ENCODE assay signal across 8 cellular contexts in the genomic region with DNA sequence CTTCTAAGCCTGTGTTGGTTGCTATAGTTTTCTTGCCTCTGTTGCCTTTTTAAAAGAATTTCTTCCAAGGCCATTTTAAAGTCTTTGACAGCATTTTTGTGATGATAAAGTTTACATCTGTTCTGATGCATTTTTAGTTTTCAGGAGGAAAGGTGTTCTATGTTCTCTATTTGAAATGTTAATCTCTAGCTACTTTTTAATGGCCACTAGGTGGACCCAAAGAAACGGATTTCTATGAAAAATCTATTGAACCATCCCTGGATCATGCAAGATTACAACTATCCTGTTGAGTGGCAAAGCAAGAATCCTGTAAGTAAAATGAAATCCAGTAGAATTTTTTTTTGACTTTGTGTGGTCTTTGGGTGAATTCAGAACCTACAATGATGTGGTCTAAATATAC.
A peak's percentile ranks its signal among the peaks of the same experiment; 100 is the strongest.
DNase-seq lines count a peak whose midpoint lies in the region; ATAC-seq and TF ChIP-seq lines count a peak whose summit lies in the region.

No MANE protein-coding gene starts in this region.

- no peaks in the 10 kb centered on the region for H3K4me1 ChIP-seq in gastrocnemius medialis

- H3K9me3 ChIP-seq in gastrocnemius medialis, result no peaks in the 10 kb centered on the region

- no peak overlapping the region for H3K27ac ChIP-seq in gastrocnemius medialis

- TF ChIP-seq CTCF in WI38 (IDR thresholded peaks at IDR 0.05; ENCODE audit: low read depth, low read length) (peak; percentile 24; the same call in 1 of the 2 replicates), gastrocnemius medialis (IDR thresholded peaks at IDR 0.05 in 4 of 5, conservative IDR thresholded peaks at IDR 0.05 in 1 of 5) (peak in 1 of 5 experiments; percentile 32)

- DNase-seq in D341Med (ENCODE audit: low spot score) (peak; percentile 33), kidney tubule cell (ENCODE audit: low spot score) (peak; percentile 23), gastrocnemius medialis (no peak), putamen (ENCODE audit: low spot score) (no peak)
- DNase-seq in central memory CD4-positive, alpha-beta T cell, result no peak

- no peak for ATAC-seq in HG02981 (IDR thresholded peaks at IDR 0.05; ENCODE audit: unreplicated experiment)
- ATAC-seq in gastrocnemius medialis, result no peak

- H3K27me3 ChIP-seq in gastrocnemius medialis, result no peaks in the 10 kb centered on the region

- peak; percentile 37; the same call in 1 of the 2 replicates for TF ChIP-seq RAD21 in Ishikawa (IDR thresholded peaks at IDR 0.05; ENCODE audit: low read depth)

- TF ChIP-seq POLR2A in gastrocnemius medialis (IDR thresholded peaks at IDR 0.05), result no peak

- no peak overlapping the region for H3K4me3 ChIP-seq in WI38 (ENCODE audit: low read depth, low read length)
- no peak overlapping the region for H3K4me3 ChIP-seq in gastrocnemius medialis

- intact Hi-C loops in gastrocnemius medialis (cut with DNase I; ENCODE audit: low total_unique reads), result no loop called here

- H3K36me3 ChIP-seq in gastrocnemius medialis, result no peaks in the 10 kb centered on the region

- no peak for TF ChIP-seq EP300 in Ishikawa (IDR thresholded peaks at IDR 0.05; ENCODE audit: borderline replicate concordance)

- in situ Hi-C loops in gastrocnemius medialis (cut with MboI; ENCODE audit: low sequenced_read_pairs in 4 of 4), result no loop called here

TF ChIP-seq in Ishikawa, 13 proteins besides CTCF, POLR2A, EP300 and RAD21:
- TF ChIP-seq, protein P1, sequence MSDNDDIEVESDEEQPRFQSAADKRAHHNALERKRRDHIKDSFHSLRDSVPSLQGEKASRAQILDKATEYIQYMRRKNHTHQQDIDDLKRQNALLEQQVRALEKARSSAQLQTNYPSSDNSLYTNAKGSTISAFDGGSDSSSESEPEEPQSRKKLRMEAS (IDR thresholded peaks at IDR 0.05), result no peak
- TF ChIP-seq TCF12 (IDR thresholded peaks at IDR 0.05; ENCODE audit: low read depth), result no peak
- TF ChIP-seq EGR1 (IDR thresholded peaks at IDR 0.05), result no peak
- no peak for TF ChIP-seq TAF1 (IDR thresholded peaks at IDR 0.05; ENCODE audit: low read depth)
- no peak for TF ChIP-seq CEBPB (IDR thresholded peaks at IDR 0.05)
- TF ChIP-seq YY1 (IDR thresholded peaks at IDR 0.05; ENCODE audit: low read depth), result no peak
- TF ChIP-seq, protein P2, sequence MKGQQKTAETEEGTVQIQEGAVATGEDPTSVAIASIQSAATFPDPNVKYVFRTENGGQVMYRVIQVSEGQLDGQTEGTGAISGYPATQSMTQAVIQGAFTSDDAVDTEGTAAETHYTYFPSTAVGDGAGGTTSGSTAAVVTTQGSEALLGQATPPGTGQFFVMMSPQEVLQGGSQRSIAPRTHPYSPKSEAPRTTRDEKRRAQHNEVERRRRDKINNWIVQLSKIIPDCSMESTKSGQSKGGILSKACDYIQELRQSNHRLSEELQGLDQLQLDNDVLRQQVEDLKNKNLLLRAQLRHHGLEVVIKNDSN (IDR thresholded peaks at IDR 0.05), result no peak
- TF ChIP-seq CREB1 (IDR thresholded peaks at IDR 0.05; ENCODE audit: low read depth), result no peak
- no peak for TF ChIP-seq TEAD4 (IDR thresholded peaks at IDR 0.05)
- TF ChIP-seq, protein P3, sequence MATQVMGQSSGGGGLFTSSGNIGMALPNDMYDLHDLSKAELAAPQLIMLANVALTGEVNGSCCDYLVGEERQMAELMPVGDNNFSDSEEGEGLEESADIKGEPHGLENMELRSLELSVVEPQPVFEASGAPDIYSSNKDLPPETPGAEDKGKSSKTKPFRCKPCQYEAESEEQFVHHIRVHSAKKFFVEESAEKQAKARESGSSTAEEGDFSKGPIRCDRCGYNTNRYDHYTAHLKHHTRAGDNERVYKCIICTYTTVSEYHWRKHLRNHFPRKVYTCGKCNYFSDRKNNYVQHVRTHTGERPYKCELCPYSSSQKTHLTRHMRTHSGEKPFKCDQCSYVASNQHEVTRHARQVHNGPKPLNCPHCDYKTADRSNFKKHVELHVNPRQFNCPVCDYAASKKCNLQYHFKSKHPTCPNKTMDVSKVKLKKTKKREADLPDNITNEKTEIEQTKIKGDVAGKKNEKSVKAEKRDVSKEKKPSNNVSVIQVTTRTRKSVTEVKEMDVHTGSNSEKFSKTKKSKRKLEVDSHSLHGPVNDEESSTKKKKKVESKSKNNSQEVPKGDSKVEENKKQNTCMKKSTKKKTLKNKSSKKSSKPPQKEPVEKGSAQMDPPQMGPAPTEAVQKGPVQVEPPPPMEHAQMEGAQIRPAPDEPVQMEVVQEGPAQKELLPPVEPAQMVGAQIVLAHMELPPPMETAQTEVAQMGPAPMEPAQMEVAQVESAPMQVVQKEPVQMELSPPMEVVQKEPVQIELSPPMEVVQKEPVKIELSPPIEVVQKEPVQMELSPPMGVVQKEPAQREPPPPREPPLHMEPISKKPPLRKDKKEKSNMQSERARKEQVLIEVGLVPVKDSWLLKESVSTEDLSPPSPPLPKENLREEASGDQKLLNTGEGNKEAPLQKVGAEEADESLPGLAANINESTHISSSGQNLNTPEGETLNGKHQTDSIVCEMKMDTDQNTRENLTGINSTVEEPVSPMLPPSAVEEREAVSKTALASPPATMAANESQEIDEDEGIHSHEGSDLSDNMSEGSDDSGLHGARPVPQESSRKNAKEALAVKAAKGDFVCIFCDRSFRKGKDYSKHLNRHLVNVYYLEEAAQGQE (IDR thresholded peaks at IDR 0.05; ENCODE audit: low read depth), result no peak
- TF ChIP-seq NFIC (IDR thresholded peaks at IDR 0.05), result no peak
- TF ChIP-seq FOXM1 (IDR thresholded peaks at IDR 0.05; ENCODE audit: borderline replicate concordance, low read depth), result no peak
- TF ChIP-seq ZBTB7A (IDR thresholded peaks at IDR 0.05; ENCODE audit: low read depth), result no peak

Comparison
In these comparisons a context has a peak if more than half of its experiments do, and no peak if none do; other contexts are left out.
1. DNase-seq: peak in D341Med (single experiment) and kidney tubule cell (single experiment); none in central memory CD4-positive, alpha-beta T cell (single experiment), gastrocnemius medialis (0 of 2) and putamen (single experiment).